Comparison of ENCODE assay signal across 18 cellular contexts in genomic region chr9:130334915-130335314, GRCh38.
"Had no signal": no experiment of that assay in that cellular context is flagged by ENCODE, and none has a peak within 500 bp of the region (broad histone marks: within the 10 kb centered on the region; RNA-seq: fewer than 3 reads in every experiment).

No MANE protein-coding gene starts in this region.

- H3K79me2 ChIP-seq: parathyroid adenoma had no signal

- H3K4me3 ChIP-seq: colonic mucosa, lower lobe of right lung, right atrium auricular region, skin epidermis, spleen, thoracic aorta, tibial nerve, vagina had no signal

- H3K27ac ChIP-seq: colonic mucosa, epithelial cell of prostate, lower lobe of right lung, parathyroid adenoma, right atrium auricular region, skin epidermis, spleen, thoracic aorta, tibial nerve, vagina had no signal

- H3K4me1 ChIP-seq: colonic mucosa, lower lobe of right lung, parathyroid adenoma, spleen had no signal

- H3K27me3 ChIP-seq: colonic mucosa, right atrium auricular region, tibial nerve, vagina had no signal

- H2AFZ ChIP-seq: parathyroid adenoma had no signal

- H3K36me3 ChIP-seq: colonic mucosa, lower lobe of right lung, right atrium auricular region, spleen, thoracic aorta, tibial nerve, vagina had no signal

- H3K9me3 ChIP-seq: colonic mucosa, lower lobe of right lung, right atrium auricular region, spleen, thoracic aorta, tibial nerve, vagina had no signal

- H3K9ac ChIP-seq: parathyroid adenoma had no signal

- DNase-seq: colonic mucosa; effector CD8-positive, alpha-beta T cell; endodermal cell; foreskin melanocyte; head of caudate nucleus; left ventricle myocardium superior; lower lobe of right lung; naive B cell; spleen; stimulated activated CD4-positive, alpha-beta T cell treated with anti-CD3 and anti-CD28 coated beads, Interleukin-4, amount 100 ng/mL, for 4 hours; stimulated activated naive B cell treated with anti-CD40 and anti-IgM and Interleukin-4, amounts not matched to agents 10 μg/mL and 1 μg/mL and 100 μg/mL, for 72 hours had no signal
